24 cellular contexts compared by ENCODE assay signal in the genomic region with DNA sequence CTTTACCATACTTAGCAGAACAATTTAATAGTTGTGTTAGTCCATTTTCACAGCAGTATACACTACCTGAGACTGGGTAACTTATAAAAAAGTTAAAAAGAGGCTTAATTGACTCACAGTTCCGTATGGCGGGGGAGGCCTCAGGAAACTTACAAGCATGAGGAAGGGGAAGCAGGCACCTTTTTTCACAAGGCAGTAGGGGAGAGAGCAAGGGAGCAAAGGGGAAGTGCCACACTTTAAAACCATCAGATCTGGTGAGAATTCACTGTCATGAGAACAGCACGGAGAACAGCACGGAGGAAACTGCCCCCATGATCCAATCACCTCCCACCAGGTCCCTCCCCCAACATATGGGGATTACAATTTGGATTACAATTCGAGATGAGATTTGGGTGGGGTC.
"Had no signal": no experiment of that assay in that cellular context is flagged by ENCODE, and none has a peak within 500 bp of the region (broad histone marks: within the 10 kb centered on the region; RNA-seq: fewer than 3 reads in every experiment).

No MANE protein-coding gene starts in this region.

- H3K36me3 ChIP-seq: lower lobe of right lung, neural progenitor cell, sigmoid colon, upper lobe of left lung had no signal

- ATAC-seq: activated CD8-positive, alpha-beta memory T cell treated with anti-CD3 and anti-CD28 coated beads, Interleukin-2, amount 10 ng/mL, durations not matched to agents 7 days and 5 days; activated CD8-positive, alpha-beta T cell treated with anti-CD3 and anti-CD28 coated beads for 36 hours; body of pancreas; left lobe of liver; lower lobe of right lung; naive thymus-derived CD4-positive, alpha-beta T cell; T-helper 17 cell had no signal

- H3K4me1 ChIP-seq: body of pancreas, lower lobe of right lung, neural progenitor cell, sigmoid colon, testis, upper lobe of left lung had no signal

- H3K27ac ChIP-seq: body of pancreas, lower lobe of right lung, neural progenitor cell, sigmoid colon, testis, upper lobe of left lung had no signal

- H3K36me3 Mint-ChIP-seq: activated CD8-positive, alpha-beta memory T cell treated with anti-CD3 and anti-CD28 coated beads, Interleukin-2, amount 10 ng/mL, durations not matched to agents 7 days and 5 days; activated naive CD4-positive, alpha-beta T cell treated with anti-CD3 and anti-CD28 coated beads, Interleukin-2, amount 50 U/mL, for 24 hours; immature natural killer cell; naive thymus-derived CD4-positive, alpha-beta T cell; neural progenitor cell had no signal

- H3K9me3 ChIP-seq: body of pancreas, lower lobe of right lung, sigmoid colon, testis, upper lobe of left lung had no signal

- H3K4me1 Mint-ChIP-seq: activated CD8-positive, alpha-beta memory T cell treated with anti-CD3 and anti-CD28 coated beads, Interleukin-2, amount 10 ng/mL, durations not matched to agents 7 days and 5 days; activated naive CD4-positive, alpha-beta T cell treated with anti-CD3 and anti-CD28 coated beads, Interleukin-2, amount 50 U/mL, for 24 hours; immature natural killer cell; naive thymus-derived CD4-positive, alpha-beta T cell had no signal

- H3K27ac Mint-ChIP-seq: activated CD8-positive, alpha-beta memory T cell treated with anti-CD3 and anti-CD28 coated beads, Interleukin-2, amount 10 ng/mL, durations not matched to agents 7 days and 5 days; activated CD8-positive, alpha-beta T cell treated with anti-CD3 and anti-CD28 coated beads for 36 hours; activated naive CD4-positive, alpha-beta T cell treated with anti-CD3 and anti-CD28 coated beads, Interleukin-2, amount 50 U/mL, for 24 hours; activated T-helper 1 cell treated with anti-CD3 and anti-CD28 coated beads, Interleukin-12 subunit alpha, Interleukin-12 subunit beta, Interleukin-2, Interleukin-4 antibody, amounts not matched to agents 30 ng/mL and 10 ng/mL and 1 ng/mL, durations not matched to agents 14 hours and 24 hours and 36 hours; dendritic cell treated with granulocyte-macrophage colony-stimulating factor and Interleukin-4, amounts not matched to agents 40 ng/mL and 50 ng/mL, for 4 days; immature natural killer cell; neural progenitor cell; T-helper 17 cell had no signal

- H3K27me3 ChIP-seq: body of pancreas, neural progenitor cell, sigmoid colon, testis, upper lobe of left lung had no signal

- H3K27me3 Mint-ChIP-seq: activated CD8-positive, alpha-beta memory T cell treated with anti-CD3 and anti-CD28 coated beads, Interleukin-2, amount 10 ng/mL, durations not matched to agents 7 days and 5 days; activated CD8-positive, alpha-beta T cell treated with anti-CD3 and anti-CD28 coated beads for 36 hours; dendritic cell treated with granulocyte-macrophage colony-stimulating factor and Interleukin-4, amounts not matched to agents 40 ng/mL and 50 ng/mL, for 4 days; T-helper 17 cell had no signal

- H3K4me3 ChIP-seq: body of pancreas, lower lobe of right lung, neural progenitor cell, sigmoid colon, smooth muscle cell, testis, upper lobe of left lung had no signal

- DNase-seq: activated CD4-positive, alpha-beta T cell treated with anti-CD3 and anti-CD28 coated beads for 48 hours; activated CD8-positive, alpha-beta memory T cell treated with anti-CD3 and anti-CD28 coated beads, Interleukin-2, amount 10 ng/mL, durations not matched to agents 7 days and 5 days; activated CD8-positive, alpha-beta T cell treated with anti-CD3 and anti-CD28 coated beads for 36 hours; activated gamma-delta T cell; activated T-cell treated with anti-CD3 and anti-CD28 coated beads for 4 hours; anterior cingulate cortex; body of pancreas; effector CD4-positive, alpha-beta T cell; foreskin melanocyte; immature natural killer cell; lower lobe of right lung; naive thymus-derived CD4-positive, alpha-beta T cell; sigmoid colon; stimulated activated CD4-positive, alpha-beta T cell treated with anti-CD3 and anti-CD28 coated beads, Interleukin-15, amount 100 ng/mL, for 24 hours; stimulated activated naive CD4-positive, alpha-beta T cell; T-helper 17 cell; upper lobe of left lung had no signal

- H3K9me3 Mint-ChIP-seq: activated CD8-positive, alpha-beta T cell treated with anti-CD3 and anti-CD28 coated beads for 36 hours; activated T-helper 1 cell treated with anti-CD3 and anti-CD28 coated beads, Interleukin-12 subunit alpha, Interleukin-12 subunit beta, Interleukin-2, Interleukin-4 antibody, amounts not matched to agents 30 ng/mL and 10 ng/mL and 1 ng/mL, durations not matched to agents 14 hours and 24 hours and 36 hours; dendritic cell treated with granulocyte-macrophage colony-stimulating factor and Interleukin-4, amounts not matched to agents 40 ng/mL and 50 ng/mL, for 4 days; neural progenitor cell had no signal

- H3K4me3 Mint-ChIP-seq: activated CD8-positive, alpha-beta memory T cell treated with anti-CD3 and anti-CD28 coated beads, Interleukin-2, amount 10 ng/mL, durations not matched to agents 7 days and 5 days; activated CD8-positive, alpha-beta T cell treated with anti-CD3 and anti-CD28 coated beads for 36 hours; activated naive CD4-positive, alpha-beta T cell treated with anti-CD3 and anti-CD28 coated beads, Interleukin-2, amount 50 U/mL, for 24 hours; activated T-helper 1 cell treated with anti-CD3 and anti-CD28 coated beads, Interleukin-12 subunit alpha, Interleukin-12 subunit beta, Interleukin-2, Interleukin-4 antibody, amounts not matched to agents 30 ng/mL and 10 ng/mL and 1 ng/mL, durations not matched to agents 14 hours and 24 hours and 36 hours; dendritic cell treated with granulocyte-macrophage colony-stimulating factor and Interleukin-4, amounts not matched to agents 40 ng/mL and 50 ng/mL, for 4 days; immature natural killer cell; naive thymus-derived CD4-positive, alpha-beta T cell; neural progenitor cell; T-helper 17 cell had no signal
